8 cellular contexts compared by ENCODE assay signal in the genomic region with DNA sequence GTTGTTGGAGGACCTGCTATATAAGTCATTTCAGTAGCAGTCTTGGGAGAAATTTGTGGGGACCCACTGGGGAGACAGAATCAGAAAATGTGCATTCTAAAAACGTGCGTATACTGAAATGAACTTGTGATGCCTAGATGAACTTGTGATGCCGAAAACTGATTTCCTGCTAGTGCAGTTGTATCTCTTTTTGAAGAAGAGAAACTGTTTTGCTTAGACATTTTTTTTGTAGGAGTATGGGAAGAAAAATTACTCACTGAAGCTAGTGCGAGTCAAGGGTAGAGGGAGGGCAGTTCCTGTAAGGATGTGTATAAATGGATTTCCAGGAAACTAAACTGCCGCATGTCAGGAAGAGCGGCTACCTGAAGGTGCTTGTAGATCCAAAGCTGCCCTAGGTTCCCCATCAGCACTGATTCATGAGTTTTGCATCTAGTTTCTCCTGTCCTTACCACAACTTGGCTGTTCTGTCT.
DNase-seq lines count a peak whose midpoint lies in the region; ATAC-seq and TF ChIP-seq lines count a peak whose summit lies in the region.

No MANE protein-coding gene starts in this region.

- no peaks in the 10 kb centered on the region for H3K79me2 ChIP-seq in Loucy (ENCODE audit: insufficient read depth, low read length)

- H3K4me1 ChIP-seq in Loucy (ENCODE audit: insufficient read depth, low read length, poor library complexity, severe bottlenecking) (no peaks in the 10 kb centered on the region), rectal smooth muscle tissue (ENCODE audit: control insufficient read depth, insufficient read depth, low read length) (peaks cover 3% of the 10 kb centered on the region)

- DNase-seq in coronary artery (ENCODE audit: low spot score), result no peak
- DNase-seq in hypothalamus (lab: John Stamatoyannopoulos, UW), result no peak

- H3K4me3 ChIP-seq in Loucy (ENCODE audit: low read length, poor library complexity, severe bottlenecking), result no peak overlapping the region
- peak overlapping the region; percentile 42 for H3K4me3 ChIP-seq in coronary artery
- peak overlapping the region; percentile 45 for H3K4me3 ChIP-seq in rectal smooth muscle tissue (ENCODE audit: low read length)

- TF ChIP-seq CTCF in Loucy (conservative IDR thresholded peaks at IDR 0.05; ENCODE audit: low read length) (no peak), coronary artery (IDR thresholded peaks at IDR 0.05) (no peak)

- ATAC-seq in GM18502 (IDR thresholded peaks at IDR 0.05; ENCODE audit: poor library complexity, unreplicated experiment) (peak; percentile 55), GM19455 (IDR thresholded peaks at IDR 0.05; ENCODE audit: unreplicated experiment) (no peak), GM19463 (IDR thresholded peaks at IDR 0.05; ENCODE audit: unreplicated experiment) (no peak), HG02884 (IDR thresholded peaks at IDR 0.05; ENCODE audit: unreplicated experiment) (no peak)

- H3K36me3 ChIP-seq in Loucy (ENCODE audit: insufficient read depth, low read length) (peaks cover 9% of the 10 kb centered on the region; the same call in 1 of the 2 replicates), rectal smooth muscle tissue (ENCODE audit: control insufficient read depth, insufficient read depth, low read length) (peaks cover 2% of the 10 kb centered on the region)

- no peak overlapping the region for H2AFZ ChIP-seq in Loucy (ENCODE audit: low read length)

- H3K27ac ChIP-seq in coronary artery (peak overlapping the region; percentile 48 to 66), rectal smooth muscle tissue (ENCODE audit: low read depth, low read length) (peak overlapping the region; percentile 21)

- no peaks in the 10 kb centered on the region for H3K9me2 ChIP-seq in Loucy (replicated peaks; ENCODE audit: low read depth, low read length)

- no peaks in the 10 kb centered on the region for H3K27me3 ChIP-seq in Loucy (ENCODE audit: insufficient read depth, low read length, poor library complexity, severe bottlenecking)
- no peaks in the 10 kb centered on the region for H3K27me3 ChIP-seq in rectal smooth muscle tissue (ENCODE audit: control insufficient read depth, insufficient read depth, low read length)

- H3K9ac ChIP-seq in Loucy (ENCODE audit: low read depth, low read length, poor library complexity, severe bottlenecking) (no peak overlapping the region), rectal smooth muscle tissue (ENCODE audit: low read length) (no peak overlapping the region)

- H3K4me2 ChIP-seq in Loucy (ENCODE audit: low read depth, low read length, poor library complexity, severe bottlenecking), result peak overlapping the region; percentile 1

- no peaks in the 10 kb centered on the region for H3K9me3 ChIP-seq in Loucy (ENCODE audit: insufficient read depth, low read depth, low read length)

- H3F3A ChIP-seq in Loucy (ENCODE audit: low read depth), result no peaks in the 10 kb centered on the region

- H4K20me1 ChIP-seq in Loucy (ENCODE audit: insufficient read depth, low read length, poor library complexity, severe bottlenecking), result no peaks in the 10 kb centered on the region
